Comparison of ENCODE assay signal across 23 cellular contexts in genomic region chr2:189527812-189528591, GRCh38.
"Had no signal": no experiment of that assay in that cellular context is flagged by ENCODE, and none has a peak within 500 bp of the region (broad histone marks: within the 10 kb centered on the region; RNA-seq: fewer than 3 reads in every experiment).

No MANE protein-coding gene starts in this region.

- H3K4me3 Mint-ChIP-seq: activated B cell treated with CpG ODN at 0.5 μM for 24 hours; activated CD4-positive, alpha-beta memory T cell treated with anti-CD3 and anti-CD28 coated beads for 36 hours; activated naive CD8-positive, alpha-beta T cell treated with anti-CD3 and anti-CD28 coated beads, Interleukin-2, amount 10 ng/mL, durations not matched to agents 7 days and 5 days; activated T-helper 17 cell treated with anti-CD3 and anti-CD28 coated beads, Interleukin-2, amount 50 U/mL, for 72 hours; naive B cell; neural progenitor cell; stimulated activated effector memory CD8-positive, alpha-beta T cell treated with anti-CD3 and anti-CD28 coated beads, Interleukin-12 subunit alpha, Interleukin-12 subunit beta, amount 100 ng/mL, for 72 hours; T-cell had no signal

- H3K4me1 Mint-ChIP-seq: activated B cell treated with CpG ODN at 0.5 μM for 24 hours; activated naive CD8-positive, alpha-beta T cell treated with anti-CD3 and anti-CD28 coated beads, Interleukin-2, amount 10 ng/mL, durations not matched to agents 7 days and 5 days; activated T-helper 17 cell treated with anti-CD3 and anti-CD28 coated beads, Interleukin-2, amount 50 U/mL, for 72 hours; naive B cell; neural progenitor cell; stimulated activated effector memory CD8-positive, alpha-beta T cell treated with anti-CD3 and anti-CD28 coated beads, Interleukin-12 subunit alpha, Interleukin-12 subunit beta, amount 100 ng/mL, for 72 hours; T-cell had no signal

- FAIRE-seq: colon, frontal cortex had no signal

- H3K27me3 ChIP-seq: body of pancreas, dorsolateral prefrontal cortex, neural progenitor cell, stomach, upper lobe of right lung had no signal

- H3K27ac ChIP-seq: body of pancreas, dorsolateral prefrontal cortex, neural progenitor cell had no signal

- ATAC-seq: activated T-helper 17 cell treated with anti-CD3 and anti-CD28 coated beads, Interleukin-2, amount 50 U/mL, for 72 hours; body of pancreas; mucosa of descending colon; stimulated activated effector memory CD8-positive, alpha-beta T cell treated with anti-CD3 and anti-CD28 coated beads, Interleukin-12 subunit alpha, Interleukin-12 subunit beta, amount 100 ng/mL, for 72 hours; T-cell; upper lobe of right lung had no signal

- H3K27ac Mint-ChIP-seq: activated B cell treated with CpG ODN at 0.5 μM for 24 hours; activated CD4-positive, alpha-beta memory T cell treated with anti-CD3 and anti-CD28 coated beads for 36 hours; activated naive CD8-positive, alpha-beta T cell treated with anti-CD3 and anti-CD28 coated beads, Interleukin-2, amount 10 ng/mL, durations not matched to agents 7 days and 5 days; activated T-helper 17 cell treated with anti-CD3 and anti-CD28 coated beads, Interleukin-2, amount 50 U/mL, for 72 hours; naive B cell; neural progenitor cell; progenitor cell of endocrine pancreas; stimulated activated effector memory CD8-positive, alpha-beta T cell treated with anti-CD3 and anti-CD28 coated beads, Interleukin-12 subunit alpha, Interleukin-12 subunit beta, amount 100 ng/mL, for 72 hours; T-cell had no signal

- H3K9me3 Mint-ChIP-seq: activated B cell treated with CpG ODN at 0.5 μM for 24 hours; activated CD4-positive, alpha-beta memory T cell treated with anti-CD3 and anti-CD28 coated beads for 36 hours; activated naive CD8-positive, alpha-beta T cell treated with anti-CD3 and anti-CD28 coated beads, Interleukin-2, amount 10 ng/mL, durations not matched to agents 7 days and 5 days; activated T-helper 17 cell treated with anti-CD3 and anti-CD28 coated beads, Interleukin-2, amount 50 U/mL, for 72 hours; naive B cell; neural progenitor cell; stimulated activated effector memory CD8-positive, alpha-beta T cell treated with anti-CD3 and anti-CD28 coated beads, Interleukin-12 subunit alpha, Interleukin-12 subunit beta, amount 100 ng/mL, for 72 hours; T-cell had no signal

- H3K36me3 Mint-ChIP-seq: activated CD4-positive, alpha-beta memory T cell treated with anti-CD3 and anti-CD28 coated beads for 36 hours; activated naive CD8-positive, alpha-beta T cell treated with anti-CD3 and anti-CD28 coated beads, Interleukin-2, amount 10 ng/mL, durations not matched to agents 7 days and 5 days; naive B cell; neural progenitor cell; stimulated activated effector memory CD8-positive, alpha-beta T cell treated with anti-CD3 and anti-CD28 coated beads, Interleukin-12 subunit alpha, Interleukin-12 subunit beta, amount 100 ng/mL, for 72 hours; T-cell had no signal

- H3K4me2 ChIP-seq: neural progenitor cell had no signal

- H3K27me3 Mint-ChIP-seq: activated naive CD8-positive, alpha-beta T cell treated with anti-CD3 and anti-CD28 coated beads, Interleukin-2, amount 10 ng/mL, durations not matched to agents 7 days and 5 days; progenitor cell of endocrine pancreas had no signal

- H3K9me3 ChIP-seq: body of pancreas, mucosa of descending colon, stomach, upper lobe of right lung had no signal

- H3K36me3 ChIP-seq: neural progenitor cell, stomach, upper lobe of right lung had no signal

- H3K4me3 ChIP-seq: body of pancreas, dorsolateral prefrontal cortex, mucosa of descending colon, neural progenitor cell, stomach, upper lobe of right lung had no signal

- H3K9ac ChIP-seq: neural progenitor cell had no signal

- H3K4me1 ChIP-seq: neural progenitor cell had no signal

- DNase-seq: activated B cell treated with CpG ODN at 0.5 μM for 24 hours; activated CD4-positive, alpha-beta memory T cell treated with anti-CD3 and anti-CD28 coated beads for 36 hours; activated CD4-positive, alpha-beta T cell treated with anti-CD3 and anti-CD28 coated beads for 4 hours; activated naive CD4-positive, alpha-beta T cell; activated naive CD8-positive, alpha-beta T cell treated with anti-CD3 and anti-CD28 coated beads, Interleukin-2, amount 10 ng/mL, durations not matched to agents 7 days and 5 days; body of pancreas; caudate nucleus; dorsolateral prefrontal cortex; erythroblast; head of caudate nucleus; left ventricle myocardium superior; mucosa of descending colon; naive B cell; stimulated activated CD4-positive, alpha-beta T cell treated with anti-CD3 and anti-CD28 coated beads, Interleukin-4, amount 100 ng/mL, for 24 hours; stomach; T-cell; upper lobe of right lung had no signal
